Comparison of ENCODE assay signal across 11 cellular contexts in the genomic region with DNA sequence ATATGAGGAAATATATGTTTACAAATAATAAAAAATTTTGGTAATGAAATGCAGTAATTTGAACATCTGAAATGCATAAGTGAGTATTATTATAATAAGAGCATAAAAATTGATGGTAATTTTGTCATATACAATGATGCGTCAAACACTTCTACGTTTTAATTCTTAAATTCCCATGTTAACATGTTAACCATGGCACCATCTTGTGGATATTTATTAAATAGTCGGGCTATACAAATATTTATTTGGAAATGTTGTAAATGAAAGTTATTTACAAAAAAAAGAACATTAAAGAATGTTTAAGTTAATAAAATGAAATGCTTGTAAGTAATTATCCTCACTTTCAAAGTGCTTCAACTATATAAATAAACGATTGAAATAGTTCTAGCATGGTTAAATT. TPM values are rescaled to one million over a fixed set of nuclear protein-coding genes. Genes with fewer than 3 reads are reported as not detected.
DNase-seq lines count a peak whose midpoint lies in the region; ATAC-seq, FAIRE-seq and TF ChIP-seq lines count a peak whose summit lies in the region.
"Had no signal": no experiment of that assay in that cellular context is flagged by ENCODE, and none has a peak within 500 bp of the region (broad histone marks: within the 10 kb centered on the region; RNA-seq: fewer than 3 reads in every experiment).

No MANE protein-coding gene starts in this region.

- TF ChIP-seq CTCF in fibroblast of the aortic adventitia (IDR thresholded peaks at IDR 0.05; ENCODE audit: insufficient read depth, low read length) = peak; percentile 20

- no peak overlapping the region for H3K4me3 ChIP-seq in fibroblast of the aortic adventitia (ENCODE audit: low read depth, low read length)

- peak; percentile 32 for DNase-seq in ACHN
- peak; percentile 23 for DNase-seq in G401 (ENCODE audit: low spot score)
- DNase-seq in RCC 7860 (ENCODE audit: low spot score) = no peak
- DNase-seq in fibroblast of the aortic adventitia (ENCODE audit: low read depth) = peak; percentile 47
- DNase-seq in epidermal melanocyte (ENCODE audit: insufficient read length, low spot score) = no peak
- DNase-seq in RPMI8226 = no peak
- DNase-seq in DMS153 (lab: John Stamatoyannopoulos, UW) = no peak
- DNase-seq: NK-92 treated with Interleukin-12 subunit alpha and Interleukin-12 subunit beta, amount 100 ng/mL, for 24 hours had no signal

- in situ Hi-C loops in ACHN (cut with HindIII; ENCODE audit: low pct_ligation_motif_present, low pct_unique_long_range_greater_than_20kb, low sequenced_read_pairs) = no loop called here
- in situ Hi-C loops in G401 (cut with HindIII; ENCODE audit: low sequenced_read_pairs) = no loop called here

- no peak for ATAC-seq in HG03571 (IDR thresholded peaks at IDR 0.05; ENCODE audit: unreplicated experiment)

- FAIRE-seq in RCC 7860 (lab: Jason Lieb, UNC) = peak; percentile 67

RNA-seq across cellular contexts. Expression of a gene that starts 57.2 kb away (rescaled TPM):
- total RNA-seq in G401 (2014; rRNA removed; shearing (Covaris generic)) = not detected in 2 replicates
- total RNA-seq in fibroblast of the aortic adventitia (ENCODE audit: low replicate concordance) = not detected in 2 replicates
- total RNA-seq: mesenteric fat pad, temporal lobe had no signal

Comparison
In these comparisons a context has a peak if more than half of its experiments do, and no peak if none do; other contexts are left out.
1. DNase-seq: peak in ACHN (single experiment), G401 (single experiment) and fibroblast of the aortic adventitia (single experiment); none in RCC 7860 (single experiment), epidermal melanocyte (single experiment), RPMI8226 (single experiment) and DMS153 (single experiment).